Comparison of ENCODE assay signal across 8 cellular contexts in the genomic region with DNA sequence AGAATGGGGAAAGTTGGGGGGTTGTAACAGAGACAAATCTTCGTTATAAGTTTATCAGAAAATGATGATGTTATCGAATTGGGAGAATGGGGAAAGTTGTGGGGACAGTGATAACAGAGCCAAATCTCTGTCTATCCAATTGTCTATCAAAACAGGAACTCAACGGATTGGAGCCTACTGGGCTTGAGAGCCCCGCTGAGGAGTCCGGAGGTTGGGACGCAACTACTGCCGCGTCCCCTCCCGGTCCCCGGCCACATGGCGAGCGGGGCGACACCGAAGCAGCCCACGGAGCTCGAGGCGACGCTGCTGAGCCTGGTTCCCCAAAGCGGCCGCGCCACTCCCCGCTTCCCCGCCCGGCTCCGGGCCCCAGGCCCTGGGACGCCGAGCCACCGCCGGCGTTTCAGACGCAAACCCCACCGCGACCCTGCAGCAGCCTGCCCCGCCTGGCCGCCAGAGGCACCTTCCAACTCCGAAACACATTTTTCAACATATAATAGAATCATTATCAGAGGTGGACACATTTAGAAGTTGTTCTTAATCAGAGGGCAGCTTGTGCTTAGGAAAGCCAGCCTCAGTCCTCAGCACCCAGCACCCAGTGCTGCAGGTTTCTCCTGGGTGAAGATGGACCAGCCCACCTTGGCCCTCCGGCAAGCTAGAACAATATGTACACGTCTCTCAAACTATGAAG. TPM values are rescaled to one million over a fixed set of nuclear protein-coding genes. Genes with fewer than 3 reads are reported as not detected.
DNase-seq lines count a peak whose midpoint lies in the region; ATAC-seq and TF ChIP-seq lines count a peak whose summit lies in the region.

No MANE protein-coding gene starts in this region.

- H3K27me3 ChIP-seq in CD8-positive, alpha-beta T cell (ENCODE audit: insufficient read depth, low read length) = no peaks in the 10 kb centered on the region
- H3K27me3 ChIP-seq in brain microvascular endothelial cell (replicated peaks) (no peaks in the 10 kb centered on the region), left lung (peaks cover 0 to 26% of the 10 kb centered on the region in 2 donors), PC-3 (ENCODE audit: low read length) (no peaks in the 10 kb centered on the region)

- peak overlapping the region; percentile 5 for H3K4me3 ChIP-seq in CD8-positive, alpha-beta T cell (ENCODE audit: low read depth, low read length)
- H3K4me3 ChIP-seq in brain microvascular endothelial cell (ENCODE audit: low read depth, low read length) (peak overlapping the region; percentile 44), left lung (peak overlapping the region; percentile 16 to 33), urinary bladder (ENCODE audit: low read depth, low read length) (peak overlapping the region; percentile 22), PC-3 (ENCODE audit: low read length) (no peak overlapping the region)

- in situ Hi-C loops in brain microvascular endothelial cell (cut with HindIII; ENCODE audit: low pct_ligation_motif_present, low sequenced_read_pairs) = no loop called here

- H3K27me3 Mint-ChIP-seq in CD8-positive, alpha-beta T cell (ENCODE audit: low read depth) = peaks cover 26% of the 10 kb centered on the region

- DNase-seq in CD8-positive, alpha-beta T cell = peak in 3 of 7 experiments; percentile 20 to 64 (median 40)
- DNase-seq in brain microvascular endothelial cell (no peak), left lung (peak; percentile 35 to 85), DMS153 (lab: John Stamatoyannopoulos, UW) (no peak), PC-3 (no peak), NCI-H2081 treated with DMSO at 0.1 percent for 48 hours (lab: John Stamatoyannopoulos, UW) (no peak)

- peak overlapping the region; percentile 47 for H3K27ac Mint-ChIP-seq in CD8-positive, alpha-beta T cell

- H3K4me2 ChIP-seq in PC-3 (ENCODE audit: low read length) = no peak overlapping the region

- no peaks in the 10 kb centered on the region for H3K79me2 ChIP-seq in PC-3 (ENCODE audit: low read length)

- H3K4me1 Mint-ChIP-seq in CD8-positive, alpha-beta T cell (ENCODE audit: low read depth) = peaks cover 34% of the 10 kb centered on the region

- H3K36me3 ChIP-seq in CD8-positive, alpha-beta T cell (ENCODE audit: insufficient read depth, low read length) = no peaks in the 10 kb centered on the region
- H3K36me3 ChIP-seq in brain microvascular endothelial cell (replicated peaks) (no peaks in the 10 kb centered on the region), left lung (no peaks in the 10 kb centered on the region), urinary bladder (ENCODE audit: insufficient read depth) (no peaks in the 10 kb centered on the region), PC-3 (ENCODE audit: low read depth, low read length) (no peaks in the 10 kb centered on the region)

- no peak overlapping the region for H3K27ac ChIP-seq in CD8-positive, alpha-beta T cell (ENCODE audit: low read depth, low read length)
- H3K27ac ChIP-seq in brain microvascular endothelial cell = peak overlapping the region; percentile 92
- peak overlapping the region; percentile 55 to 85 for H3K27ac ChIP-seq in left lung
- no peak overlapping the region for H3K27ac ChIP-seq in urinary bladder (ENCODE audit: low read depth)
- no peak overlapping the region for H3K27ac ChIP-seq in PC-3 (ENCODE audit: low read length)

- H3K9me2 ChIP-seq in PC-3 (replicated peaks; ENCODE audit: low read length) = no peaks in the 10 kb centered on the region

- H3F3A ChIP-seq in PC-3 (ENCODE audit: low read length, unreplicated experiment) = no peaks in the 10 kb centered on the region

- peaks cover 24% of the 10 kb centered on the region for H3K4me1 ChIP-seq in CD8-positive, alpha-beta T cell (ENCODE audit: insufficient read depth, low read length)
- H3K4me1 ChIP-seq in left lung = peaks cover 4 to 15% of the 10 kb centered on the region in 2 donors
- H3K4me1 ChIP-seq in urinary bladder (ENCODE audit: insufficient read depth) = no peaks in the 10 kb centered on the region
- H3K4me1 ChIP-seq in PC-3 (ENCODE audit: insufficient read depth, low read length) = peaks cover 24% of the 10 kb centered on the region

- no peaks in the 10 kb centered on the region for H4K20me1 ChIP-seq in PC-3 (ENCODE audit: low read length)

- WGBS in urinary bladder = 7% methylated on average over 38 of the region's 38 CpGs

- no TSS peak for BruUV-seq in PC-3 (replicated peaks; lab: Mats Ljungman, UMichigan)

- H3K4me3 Mint-ChIP-seq in CD8-positive, alpha-beta T cell = peak overlapping the region; percentile 62

- H2AFZ ChIP-seq in PC-3 (ENCODE audit: low read length) = no peak overlapping the region

- ATAC-seq in CD8-positive, alpha-beta T cell = peak; percentile 55
- ATAC-seq in HG03159 (IDR thresholded peaks at IDR 0.05; ENCODE audit: unreplicated experiment) (peak; percentile 45), left lung (peak; percentile 68), PC-3 (no peak)

- POLR2A ChIA-PET in CD8-positive, alpha-beta T cell (lab: Charles Lee) = no interaction called here
- POLR2A ChIA-PET in PC-3 (lab: Charles Lee; ENCODE audit: unreplicated experiment) = no interaction called here

- CTCF ChIA-PET in CD8-positive, alpha-beta T cell (lab: Charles Lee) = interaction anchor here (0.6 to 3.0 kb wide), 4 partner anchors 29 to 136 kb away, joined by 3 to 13 read pairs (median 4); no protein-coding TSS in a partner anchor
- CTCF ChIA-PET in PC-3 (lab: Charles Lee) = interaction anchor here (0.6 to 1.0 kb wide), 3 partner anchors 12 to 29 kb away, joined by 3 to 4 read pairs (median 3); a partner anchor contains a TSS

- H3K36me3 Mint-ChIP-seq in CD8-positive, alpha-beta T cell = no peaks in the 10 kb centered on the region

- intact Hi-C loops in CD8-positive, alpha-beta T cell (cut with DNase I, micrococcal nuclease) = loop anchor here (1.0 to 2.0 kb wide), 3 partner anchors 11 to 17 kb away; no protein-coding TSS in a partner anchor
- intact Hi-C loops in left lung (cut with DNase I) (no loop called here), PC-3 (cut with micrococcal nuclease) (no loop called here)

- no peak for TF ChIP-seq CTCF in CD8-positive, alpha-beta T cell (IDR thresholded peaks at IDR 0.05)
- TF ChIP-seq CTCF in brain microvascular endothelial cell (IDR thresholded peaks at IDR 0.05; ENCODE audit: low read depth, low read length, missing control alignments) = peak; percentile 44
- TF ChIP-seq CTCF in left lung (IDR thresholded peaks at IDR 0.05) = no peak
- no peak for TF ChIP-seq CTCF in PC-3 (conservative IDR thresholded peaks at IDR 0.05; ENCODE audit: low read depth, low read length)

- H3K9me3 ChIP-seq in CD8-positive, alpha-beta T cell (ENCODE audit: low read length) = no peaks in the 10 kb centered on the region
- no peaks in the 10 kb centered on the region for H3K9me3 ChIP-seq in left lung
- no peaks in the 10 kb centered on the region for H3K9me3 ChIP-seq in PC-3 (ENCODE audit: low read length)

- no peak overlapping the region for H3K9ac ChIP-seq in PC-3 (ENCODE audit: low read length)

- H3K9me3 Mint-ChIP-seq in CD8-positive, alpha-beta T cell = peaks cover 4% of the 10 kb centered on the region

RNA-seq across cellular contexts. Expression of a gene that starts 13.8 kb away (rescaled TPM):
- 10 to 100 TPM; 35.5 to 37.5 TPM for total RNA-seq in CD8-positive, alpha-beta T cell
- total RNA-seq in left lung (10 to 100 TPM; 45.8 to 46.6 TPM), urinary bladder (32.7 TPM), PC-3 (2014; rRNA removed) (7.5 and 12.9 TPM in 2 replicates)
- 23.5 TPM for polyA plus RNA-seq in urinary bladder

RNA-seq across cellular contexts. Expression of a gene that starts 43.4 kb away (rescaled TPM):
- 1 to 10 TPM; 5.2 to 8.8 TPM for total RNA-seq in CD8-positive, alpha-beta T cell
- 10 to 100 TPM; 16.8 to 19.7 TPM for total RNA-seq in left lung
- total RNA-seq in urinary bladder = 53.6 TPM
- polyA plus RNA-seq in urinary bladder = 26.0 TPM
- 14.7 and 23.6 TPM in 2 replicates for total RNA-seq in PC-3 (2014; rRNA removed)

Comparison
In these comparisons a context has a peak if more than half of its experiments do, and no peak if none do; other contexts are left out.
1. DNase-seq: peak in left lung (2 of 2); none in brain microvascular endothelial cell (single experiment), DMS153 (single experiment), PC-3 (single experiment) and NCI-H2081 treated with DMSO at 0.1 percent for 48 hours (single experiment).
2. H3K27ac ChIP-seq: peak in brain microvascular endothelial cell (single experiment) and left lung (2 of 2); none in CD8-positive, alpha-beta T cell (single experiment), urinary bladder (single experiment) and PC-3 (single experiment).
3. intact Hi-C loops: an anchor here in CD8-positive, alpha-beta T cell (1.0 to 2.0 kb wide); none called in left lung and PC-3.